15 cellular contexts compared by ENCODE assay signal in genomic region chr9:112002131-112002846, GRCh38.
DNase-seq lines count a peak whose midpoint lies in the region; ATAC-seq and TF ChIP-seq lines count a peak whose summit lies in the region.
"Had no signal": no experiment of that assay in that cellular context is flagged by ENCODE, and none has a peak within 500 bp of the region (broad histone marks: within the 10 kb centered on the region; RNA-seq: fewer than 3 reads in every experiment).

No MANE protein-coding gene starts in this region.

- no peaks in the 10 kb centered on the region for H3K36me3 ChIP-seq in CD8-positive, alpha-beta T cell (ENCODE audit: insufficient read depth, low read length)
- no peaks in the 10 kb centered on the region for H3K36me3 ChIP-seq in MM.1S (replicated peaks; ENCODE audit: insufficient read depth, low read length)
- no peaks in the 10 kb centered on the region for H3K36me3 ChIP-seq in mucosa of descending colon (ENCODE audit: low read depth)
- H3K36me3 ChIP-seq: gastroesophageal sphincter had no signal

- H3K36me3 Mint-ChIP-seq in CD8-positive, alpha-beta T cell, result no peaks in the 10 kb centered on the region
- no peaks in the 10 kb centered on the region for H3K36me3 Mint-ChIP-seq in activated CD8-positive, alpha-beta T cell treated with anti-CD3 and anti-CD28 coated beads, Interleukin-2, amount 10 ng/mL, durations not matched to agents 7 days and 5 days (ENCODE audit: low read depth)

- no peak for TF ChIP-seq CTCF in CD8-positive, alpha-beta T cell (IDR thresholded peaks at IDR 0.05)
- TF ChIP-seq CTCF in MM.1S (IDR thresholded peaks at IDR 0.05; ENCODE audit: low read length), result no peak
- TF ChIP-seq CTCF in mucosa of descending colon (IDR thresholded peaks at IDR 0.05), result no peak

- peak overlapping the region; percentile 62 for H3K27ac Mint-ChIP-seq in CD8-positive, alpha-beta T cell
- H3K27ac Mint-ChIP-seq in activated CD8-positive, alpha-beta T cell treated with anti-CD3 and anti-CD28 coated beads, Interleukin-2, amount 10 ng/mL, durations not matched to agents 7 days and 5 days, result peak overlapping the region; percentile 69
- H3K27ac Mint-ChIP-seq: stimulated activated naive CD8-positive, alpha-beta T cell treated with anti-CD3 and anti-CD28 coated beads, Interleukin-15, Interleukin-2, amounts not matched to agents 100 ng/mL and 50 ng/mL, for 24 hours had no signal

- ATAC-seq in CD8-positive, alpha-beta T cell, result peak; percentile 87
- peak; percentile 58 for ATAC-seq in activated CD8-positive, alpha-beta T cell treated with anti-CD3 and anti-CD28 coated beads, Interleukin-2, amount 10 ng/mL, durations not matched to agents 7 days and 5 days
- peak; percentile 75 for ATAC-seq in mucosa of descending colon
- ATAC-seq in GM19455 (IDR thresholded peaks at IDR 0.05; ENCODE audit: unreplicated experiment), result no peak
- no peak for ATAC-seq in HG02571 (IDR thresholded peaks at IDR 0.05; ENCODE audit: unreplicated experiment)
- ATAC-seq in GM19452 (IDR thresholded peaks at IDR 0.05; ENCODE audit: unreplicated experiment), result no peak
- ATAC-seq: gastroesophageal sphincter, Right ventricle myocardium inferior had no signal

- POLR2A ChIA-PET in CD8-positive, alpha-beta T cell (lab: Charles Lee), result interaction anchor here (0.6 to 2.0 kb wide), 7 partner anchors 8 to 76 kb away, joined by 3 to 5 read pairs (median 4); no protein-coding TSS in a partner anchor
- POLR2A ChIA-PET in activated CD8-positive, alpha-beta T cell treated with anti-CD3 and anti-CD28 coated beads, Interleukin-2, amount 10 ng/mL, durations not matched to agents 7 days and 5 days (lab: Charles Lee), result no interaction called here

- CTCF ChIA-PET in CD8-positive, alpha-beta T cell (lab: Charles Lee), result interaction anchor here (1.1 to 2.7 kb wide), 6 partner anchors 12 to 86 kb away, joined by 3 to 8 read pairs (median 4); no protein-coding TSS in a partner anchor
- CTCF ChIA-PET in activated CD8-positive, alpha-beta T cell treated with anti-CD3 and anti-CD28 coated beads, Interleukin-2, amount 10 ng/mL, durations not matched to agents 7 days and 5 days (lab: Charles Lee), result interaction anchor here (1.8 to 1.9 kb wide), 2 partner anchors 9 to 72 kb away, joined by 5 read pairs; no protein-coding TSS in a partner anchor

- H3K4me3 ChIP-seq in CD8-positive, alpha-beta T cell (ENCODE audit: low read depth, low read length), result no peak overlapping the region
- no peak overlapping the region for H3K4me3 ChIP-seq in MM.1S (ENCODE audit: low read length)
- no peak overlapping the region for H3K4me3 ChIP-seq in mucosa of descending colon
- H3K4me3 ChIP-seq: gastroesophageal sphincter had no signal

- H3K27me3 Mint-ChIP-seq in CD8-positive, alpha-beta T cell (ENCODE audit: low read depth), result no peaks in the 10 kb centered on the region
- no peaks in the 10 kb centered on the region for H3K27me3 Mint-ChIP-seq in activated CD8-positive, alpha-beta T cell treated with anti-CD3 and anti-CD28 coated beads, Interleukin-2, amount 10 ng/mL, durations not matched to agents 7 days and 5 days (ENCODE audit: low read depth)
- H3K27me3 Mint-ChIP-seq: stimulated activated naive CD8-positive, alpha-beta T cell treated with anti-CD3 and anti-CD28 coated beads, Interleukin-15, Interleukin-2, amounts not matched to agents 100 ng/mL and 50 ng/mL, for 24 hours had no signal

- no peak overlapping the region for H2AFZ ChIP-seq in MM.1S (ENCODE audit: low read length)

- H3K9me2 ChIP-seq in MM.1S (replicated peaks; ENCODE audit: insufficient read depth, low read length), result no peaks in the 10 kb centered on the region

- intact Hi-C loops in CD8-positive, alpha-beta T cell (cut with DNase I, micrococcal nuclease), result no loop called here
- intact Hi-C loops in mucosa of descending colon (cut with DNase I, micrococcal nuclease), result no loop called here

- no peaks in the 10 kb centered on the region for H4K20me1 ChIP-seq in MM.1S (ENCODE audit: insufficient read depth, low read length)

- peak in 5 of 7 experiments; percentile 4 to 64 (median 17) for DNase-seq in CD8-positive, alpha-beta T cell
- DNase-seq in MM.1S (peak; percentile 84), mucosa of descending colon (no peak)
- DNase-seq in activated CD8-positive, alpha-beta T cell treated with anti-CD3 and anti-CD28 coated beads, Interleukin-2, amount 10 ng/mL, durations not matched to agents 7 days and 5 days, result no peak
- DNase-seq: activated T-cell treated with anti-CD3 and anti-CD28 coated beads, Interleukin-2, amount 50 U/mL, for 48 hours; NCI-H187 treated with DMSO at 0.1 percent for 48 hours; NCI-H774; stimulated activated CD4-positive, alpha-beta T cell treated with anti-CD3 and anti-CD28 coated beads, Interleukin-2, amount 100 ng/mL, for 48 hours had no signal

- H3F3A ChIP-seq in MM.1S (ENCODE audit: insufficient read depth, low read length), result no peaks in the 10 kb centered on the region

- no peaks in the 10 kb centered on the region for H3K79me2 ChIP-seq in MM.1S (ENCODE audit: low read length)

- no peak overlapping the region for H3K27ac ChIP-seq in CD8-positive, alpha-beta T cell (ENCODE audit: low read depth, low read length)
- H3K27ac ChIP-seq in MM.1S (ENCODE audit: low read length), result peak overlapping the region; percentile 59
- H3K27ac ChIP-seq: gastroesophageal sphincter, HL-60 had no signal

- no peaks in the 10 kb centered on the region for H3K27me3 ChIP-seq in CD8-positive, alpha-beta T cell (ENCODE audit: insufficient read depth, low read length)
- H3K27me3 ChIP-seq in MM.1S (replicated peaks; ENCODE audit: insufficient read depth, low read length), result no peaks in the 10 kb centered on the region
- H3K27me3 ChIP-seq: gastroesophageal sphincter had no signal

- H3K9ac ChIP-seq in MM.1S (ENCODE audit: low read length), result no peak overlapping the region

- H3K4me3 Mint-ChIP-seq in CD8-positive, alpha-beta T cell, result peak overlapping the region; percentile 12
- H3K4me3 Mint-ChIP-seq in activated CD8-positive, alpha-beta T cell treated with anti-CD3 and anti-CD28 coated beads, Interleukin-2, amount 10 ng/mL, durations not matched to agents 7 days and 5 days, result no peak overlapping the region
- H3K4me3 Mint-ChIP-seq: stimulated activated naive CD8-positive, alpha-beta T cell treated with anti-CD3 and anti-CD28 coated beads, Interleukin-15, Interleukin-2, amounts not matched to agents 100 ng/mL and 50 ng/mL, for 24 hours had no signal

- H3K9me3 ChIP-seq in CD8-positive, alpha-beta T cell (ENCODE audit: low read length), result no peaks in the 10 kb centered on the region
- H3K9me3 ChIP-seq in MM.1S (replicated peaks; ENCODE audit: insufficient read depth, low read length) (no peaks in the 10 kb centered on the region), mucosa of descending colon (no peaks in the 10 kb centered on the region)
- H3K9me3 ChIP-seq: gastroesophageal sphincter had no signal

- peaks cover 15% of the 10 kb centered on the region for H3K4me1 ChIP-seq in CD8-positive, alpha-beta T cell (ENCODE audit: insufficient read depth, low read length)
- H3K4me1 ChIP-seq in MM.1S (ENCODE audit: low read length) (peaks cover 19% of the 10 kb centered on the region), mucosa of descending colon (ENCODE audit: low read depth) (no peaks in the 10 kb centered on the region)
- H3K4me1 ChIP-seq: gastroesophageal sphincter had no signal

- peaks cover 29% of the 10 kb centered on the region for H3K4me1 Mint-ChIP-seq in CD8-positive, alpha-beta T cell (ENCODE audit: low read depth)
- H3K4me1 Mint-ChIP-seq in activated CD8-positive, alpha-beta T cell treated with anti-CD3 and anti-CD28 coated beads, Interleukin-2, amount 10 ng/mL, durations not matched to agents 7 days and 5 days (ENCODE audit: low read depth), result peaks cover 23% of the 10 kb centered on the region

- H3K9me3 Mint-ChIP-seq in CD8-positive, alpha-beta T cell, result no peaks in the 10 kb centered on the region
- H3K9me3 Mint-ChIP-seq in activated CD8-positive, alpha-beta T cell treated with anti-CD3 and anti-CD28 coated beads, Interleukin-2, amount 10 ng/mL, durations not matched to agents 7 days and 5 days (ENCODE audit: insufficient read depth), result no peaks in the 10 kb centered on the region
- H3K9me3 Mint-ChIP-seq: stimulated activated naive CD8-positive, alpha-beta T cell treated with anti-CD3 and anti-CD28 coated beads, Interleukin-15, Interleukin-2, amounts not matched to agents 100 ng/mL and 50 ng/mL, for 24 hours had no signal

- H3K4me2 ChIP-seq in MM.1S (ENCODE audit: low read depth, low read length), result no peak overlapping the region

Comparison
In these comparisons a context has a peak if more than half of its experiments do, and no peak if none do; other contexts are left out.
1. ATAC-seq: peak in CD8-positive, alpha-beta T cell (single experiment), activated CD8-positive, alpha-beta T cell treated with anti-CD3 and anti-CD28 coated beads, Interleukin-2, amount 10 ng/mL, durations not matched to agents 7 days and 5 days (single experiment) and mucosa of descending colon (single experiment); none in GM19455 (single experiment), HG02571 (single experiment) and GM19452 (single experiment).
2. DNase-seq: peak in CD8-positive, alpha-beta T cell (5 of 7) and MM.1S (single experiment); none in activated CD8-positive, alpha-beta T cell treated with anti-CD3 and anti-CD28 coated beads, Interleukin-2, amount 10 ng/mL, durations not matched to agents 7 days and 5 days (single experiment) and mucosa of descending colon (0 of 3).